ENCODE assay signal across 1 cellular context in the genomic region with DNA sequence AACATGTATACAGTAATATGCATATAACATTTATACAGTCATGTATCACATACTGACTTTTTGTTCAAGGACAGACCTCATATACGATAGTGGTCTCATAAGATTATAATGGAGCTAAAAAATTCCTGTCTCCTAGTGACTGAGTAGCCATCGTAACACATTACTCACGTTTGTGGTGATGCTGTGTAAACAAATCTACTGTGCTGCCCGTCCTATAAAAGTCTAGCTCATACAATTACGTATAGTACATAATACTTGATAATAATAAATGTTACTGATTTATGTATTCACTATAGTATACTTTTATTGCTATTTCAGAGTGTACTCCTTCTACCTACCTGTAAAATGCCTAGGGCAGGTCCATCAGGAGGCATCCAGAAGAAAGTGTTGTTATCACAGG.
TF ChIP-seq lines count a peak whose summit lies in the region.

No MANE protein-coding gene starts in this region.

TF ChIP-seq in IMR-90, 13 proteins besides CTCF, POLR2A, EP300 and RAD21:
- TF ChIP-seq RCOR1 (IDR thresholded peaks at IDR 0.05; ENCODE audit: insufficient replicate concordance, low read length), result no peak
- no peak for TF ChIP-seq MXI1 (IDR thresholded peaks at IDR 0.05; ENCODE audit: borderline replicate concordance, low read depth, low read length)
- TF ChIP-seq SMC3 (IDR thresholded peaks at IDR 0.05; ENCODE audit: low read depth, low read length), result no peak
- TF ChIP-seq BHLHE40 (IDR thresholded peaks at IDR 0.05; ENCODE audit: low read depth, low read length), result peak; percentile 92
- no peak for TF ChIP-seq CEBPB (IDR thresholded peaks at IDR 0.05; ENCODE audit: low read depth, low read length)
- no peak for TF ChIP-seq MAFK (IDR thresholded peaks at IDR 0.05; ENCODE audit: low read depth, low read length)
- TF ChIP-seq RFX5 (IDR thresholded peaks at IDR 0.05; ENCODE audit: low read depth, low read length), result peak; percentile 27; the same call in 1 of the 2 replicates
- no peak for TF ChIP-seq CHD1 (IDR thresholded peaks at IDR 0.05; ENCODE audit: low read depth, low read length)
- no peak for TF ChIP-seq ELK1 (IDR thresholded peaks at IDR 0.05; ENCODE audit: borderline replicate concordance, low read depth, low read length)
- peak; percentile 22; the same call in 1 of the 2 replicates for TF ChIP-seq FOS (IDR thresholded peaks at IDR 0.05; ENCODE audit: low read depth, low read length)
- TF ChIP-seq NFE2L2 (IDR thresholded peaks at IDR 0.05; ENCODE audit: low read depth, low read length), result no peak
- TF ChIP-seq MAZ (IDR thresholded peaks at IDR 0.05; ENCODE audit: borderline replicate concordance, low read depth, low read length), result no peak
- TF ChIP-seq, protein P1, sequence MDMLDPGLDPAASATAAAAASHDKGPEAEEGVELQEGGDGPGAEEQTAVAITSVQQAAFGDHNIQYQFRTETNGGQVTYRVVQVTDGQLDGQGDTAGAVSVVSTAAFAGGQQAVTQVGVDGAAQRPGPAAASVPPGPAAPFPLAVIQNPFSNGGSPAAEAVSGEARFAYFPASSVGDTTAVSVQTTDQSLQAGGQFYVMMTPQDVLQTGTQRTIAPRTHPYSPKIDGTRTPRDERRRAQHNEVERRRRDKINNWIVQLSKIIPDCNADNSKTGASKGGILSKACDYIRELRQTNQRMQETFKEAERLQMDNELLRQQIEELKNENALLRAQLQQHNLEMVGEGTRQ (IDR thresholded peaks at IDR 0.05; ENCODE audit: low read depth, low read length), result no peak
